Comparison of ENCODE assay signal across 19 cellular contexts in genomic region chr3:15336057-15336456, GRCh38. TPM values are rescaled to one million over a fixed set of nuclear protein-coding genes. Genes with fewer than 3 reads are reported as not detected.
DNase-seq lines count a peak whose midpoint lies in the region; ATAC-seq, FAIRE-seq and TF ChIP-seq lines count a peak whose summit lies in the region.
"Had no signal": no experiment of that assay in that cellular context is flagged by ENCODE, and none has a peak within 500 bp of the region (broad histone marks: within the 10 kb centered on the region; RNA-seq: fewer than 3 reads in every experiment).

No MANE protein-coding gene starts in this region.

- H3K4me1 ChIP-seq in HEK293 (ENCODE audit: control insufficient read depth, insufficient read depth, low read length) (peaks cover 2% of the 10 kb centered on the region), K562 (replicated peaks in 1 of 2; ENCODE audit: control insufficient read depth in 2 of 2, insufficient read depth in 2 of 2, low read length in 2 of 2) (peaks cover 24% of the 10 kb centered on the region in 2 experiments), osteoblast (ENCODE audit: insufficient read depth, low read length) (peaks cover 6% of the 10 kb centered on the region), H9 (ENCODE audit: insufficient read depth, low read length) (no peaks in the 10 kb centered on the region)
- peaks cover 5% of the 10 kb centered on the region for H3K4me1 ChIP-seq in effector memory CD4-positive, alpha-beta T cell (ENCODE audit: control insufficient read depth, insufficient read depth, low read length, poor library complexity, severe bottlenecking)
- H3K4me1 ChIP-seq in CD8-positive, alpha-beta T cell (ENCODE audit: insufficient read depth, low read length) = peaks cover 16% of the 10 kb centered on the region

- H3K9me1 ChIP-seq in K562 (ENCODE audit: control insufficient read depth, insufficient read depth, low read length) = no peaks in the 10 kb centered on the region

- H3K4me3 ChIP-seq in HEK293 (ENCODE audit: low read depth, low read length) (no peak overlapping the region), K562 (no peak overlapping the region), osteoblast (ENCODE audit: insufficient read depth, low read length) (no peak overlapping the region)
- H3K4me3 ChIP-seq in effector memory CD4-positive, alpha-beta T cell (ENCODE audit: insufficient read depth, low read depth, low read length, poor library complexity, severe bottlenecking) = no peak overlapping the region
- H3K4me3 ChIP-seq in CD8-positive, alpha-beta T cell (ENCODE audit: low read depth, low read length) = no peak overlapping the region
- H3K4me3 ChIP-seq: GM23338 had no signal

- BruUV-seq in K562 (replicated peaks; lab: Mats Ljungman, UMichigan) = no TSS peak

- H2BK15ac ChIP-seq in H9 (ENCODE audit: low read depth, low read length) = no peak overlapping the region

- intact Hi-C loops in K562 (cut with micrococcal nuclease) = no loop called here
- intact Hi-C loops in CD8-positive, alpha-beta T cell (cut with DNase I, micrococcal nuclease) = no loop called here

- no peak for TF ChIP-seq RAD21 in K562 (CRISPR knock-in tag; conservative IDR thresholded peaks at IDR 0.05 in 1 of 2, IDR thresholded peaks at IDR 0.05 in 1 of 2)

- H3K23me2 ChIP-seq in H9 (ENCODE audit: insufficient read length, low read depth, low read length, poor library complexity, severe bottlenecking) = peaks cover 8% of the 10 kb centered on the region

- H2BK20ac ChIP-seq in H9 (ENCODE audit: low read depth, low read length, poor library complexity, severe bottlenecking) = no peak overlapping the region

- WGBS in K562 (ENCODE audit: insufficient coverage, low coverage, missing lambda C conversion rate) = 58% methylated on average over 7 of the region's 7 CpGs
- no CpG with 5 or more reads among the region's 7 CpGs for WGBS in H9 (ENCODE audit: extremely low coverage, insufficient read length, low lambda C conversion rate)

- no peak overlapping the region for H3K4ac ChIP-seq in H9 (ENCODE audit: low read depth, low read length)

- POLR2A ChIA-PET in HEK293 (lab: Yijun Ruan, JAX) = no interaction called here
- POLR2A ChIA-PET in K562 (lab: Yijun Ruan, JAX) = interaction anchor here (0.8 to 1.3 kb wide), 2 partner anchors 10 to 49 kb away, joined by 3 to 5 read pairs; no protein-coding TSS in a partner anchor
- POLR2A ChIA-PET in CD8-positive, alpha-beta T cell (lab: Charles Lee) = no interaction called here

- H3K27me3 ChIP-seq in K562 (ENCODE audit: control insufficient read depth in 2 of 2, insufficient read depth in 2 of 2, low read length in 2 of 2) (no peaks in the 10 kb centered on the region), osteoblast (ENCODE audit: insufficient read depth, low read length) (no peaks in the 10 kb centered on the region), H9 (ENCODE audit: insufficient read depth, low read length) (no peaks in the 10 kb centered on the region; the same call in 1 of the 2 replicates)
- H3K27me3 ChIP-seq in effector memory CD4-positive, alpha-beta T cell (replicated peaks; ENCODE audit: control insufficient read depth, insufficient read depth, low read length, poor library complexity, severe bottlenecking) = no peaks in the 10 kb centered on the region
- no peaks in the 10 kb centered on the region for H3K27me3 ChIP-seq in CD8-positive, alpha-beta T cell (ENCODE audit: insufficient read depth, low read length)

- H3K9me3 ChIP-seq in HEK293 (ENCODE audit: control insufficient read depth, insufficient read depth, low read depth, low read length) (no peaks in the 10 kb centered on the region), K562 (replicated peaks; ENCODE audit: control insufficient read depth, insufficient read depth, low read depth, low read length) (no peaks in the 10 kb centered on the region), osteoblast (ENCODE audit: low read depth, low read length) (no peaks in the 10 kb centered on the region), H9 (ENCODE audit: control insufficient read depth, low read depth, low read length) (no peaks in the 10 kb centered on the region)
- H3K9me3 ChIP-seq in effector memory CD4-positive, alpha-beta T cell (ENCODE audit: control insufficient read depth, low read length) = no peaks in the 10 kb centered on the region
- no peaks in the 10 kb centered on the region for H3K9me3 ChIP-seq in CD8-positive, alpha-beta T cell (ENCODE audit: low read length)

- H4K91ac ChIP-seq in H9 (ENCODE audit: insufficient read length, low read depth, low read length) = no peak overlapping the region

- no peak overlapping the region for H3K4me3 Mint-ChIP-seq in CD8-positive, alpha-beta T cell
- H3K4me3 Mint-ChIP-seq in H9 = no peak overlapping the region
- H3K4me3 Mint-ChIP-seq: CD4-positive, alpha-beta T cell; GM23338 had no signal

- H3K14ac ChIP-seq in H9 (ENCODE audit: insufficient read depth, low read length) = no peak overlapping the region

- H2BK5ac ChIP-seq in H9 (ENCODE audit: insufficient read length, low read length) = no peak overlapping the region

- in situ Hi-C loops in K562 (cut with MboI) = loop anchor here (5.0 kb wide), 1 partner anchor 69 kb away; no protein-coding TSS in a partner anchor

- no peak overlapping the region for H2BK120ac ChIP-seq in H9 (ENCODE audit: low read depth, low read length, poor library complexity, severe bottlenecking)

- H3K79me1 ChIP-seq in H9 (ENCODE audit: insufficient read depth, low read depth, low read length, poor library complexity, severe bottlenecking) = no peaks in the 10 kb centered on the region

- no peak overlapping the region for H4K5ac ChIP-seq in H9 (ENCODE audit: insufficient read length, low read depth, low read length)

- no peaks in the 10 kb centered on the region for H3K36me3 ChIP-seq in HEK293 (ENCODE audit: control insufficient read depth in 2 of 2, insufficient read depth in 1 of 2, low read length in 2 of 2)
- H3K36me3 ChIP-seq in K562 (ENCODE audit: control insufficient read depth, insufficient read depth, low read length) = no peaks in the 10 kb centered on the region
- no peaks in the 10 kb centered on the region for H3K36me3 ChIP-seq in osteoblast (ENCODE audit: insufficient read depth, low read length)
- H3K36me3 ChIP-seq in effector memory CD4-positive, alpha-beta T cell (ENCODE audit: control insufficient read depth, insufficient read depth, low read length) = no peaks in the 10 kb centered on the region
- H3K36me3 ChIP-seq in CD8-positive, alpha-beta T cell (ENCODE audit: insufficient read depth, low read length) = no peaks in the 10 kb centered on the region

- ATAC-seq in K562 = no peak
- ATAC-seq in CD8-positive, alpha-beta T cell = no peak
- ATAC-seq: GM23338 had no signal

- H2BK12ac ChIP-seq in H9 (ENCODE audit: insufficient read length, low read depth, low read length) = no peak overlapping the region

- no peaks in the 10 kb centered on the region for H3K9me3 Mint-ChIP-seq in CD8-positive, alpha-beta T cell
- H3K9me3 Mint-ChIP-seq in H9 = no peaks in the 10 kb centered on the region
- H3K9me3 Mint-ChIP-seq: CD4-positive, alpha-beta T cell; GM23338 had no signal

- H3K23ac ChIP-seq in H9 (ENCODE audit: insufficient read length, low read depth, low read length) = no peak overlapping the region

- DNase-seq in K562 (ENCODE audit: extremely low read depth in 1 of 4, low spot score in 3 of 4) (no peak), osteoblast (ENCODE audit: insufficient read length, low spot score, missing footprints) (no peak), H9 (no peak)
- DNase-seq in effector memory CD4-positive, alpha-beta T cell = no peak
- DNase-seq in CD8-positive, alpha-beta T cell = no peak
- DNase-seq: ACHN; CD4-positive, alpha-beta T cell; DMS153; DMS79; GDM1; H7; IMR-90; KBM-7 had no signal

- H3K79me2 ChIP-seq in K562 (ENCODE audit: control insufficient read depth, insufficient read depth, low read length) (peaks cover 12% of the 10 kb centered on the region; the same call in 2 of the 3 replicates), osteoblast (ENCODE audit: insufficient read depth, low read length) (peaks cover 15% of the 10 kb centered on the region), H9 (ENCODE audit: insufficient read depth, low read length) (no peaks in the 10 kb centered on the region)

- H3K27ac Mint-ChIP-seq in CD8-positive, alpha-beta T cell = no peak overlapping the region
- H3K27ac Mint-ChIP-seq in H9 = no peak overlapping the region
- H3K27ac Mint-ChIP-seq: CD4-positive, alpha-beta T cell; GM23338 had no signal

- H3K56ac ChIP-seq in H9 (ENCODE audit: insufficient read length, low read depth, low read length) = no peak overlapping the region

- no peak for FAIRE-seq in K562 (lab: Jason Lieb, UNC)
- FAIRE-seq: GM12892, GM18507, HTR-8/SVneo had no signal

- TF ChIP-seq EP300 in K562 (IDR thresholded peaks at IDR 0.05; ENCODE audit: low read length) = no peak

- no peaks in the 10 kb centered on the region for H4K20me1 ChIP-seq in K562 (replicated peaks; ENCODE audit: control insufficient read depth, insufficient read depth, low read length)
- peaks cover 3% of the 10 kb centered on the region for H4K20me1 ChIP-seq in osteoblast (ENCODE audit: insufficient read depth, low read length)
- H4K20me1 ChIP-seq in H9 (ENCODE audit: control insufficient read depth, insufficient read depth, insufficient read length) = no peaks in the 10 kb centered on the region

- no peak overlapping the region for H2AK5ac ChIP-seq in H9 (ENCODE audit: insufficient read length, low read length)

- H3K27ac ChIP-seq in HEK293 (ENCODE audit: extremely low read depth, low read depth, low read length) (no peak overlapping the region), K562 (ENCODE audit: extremely low read depth, low read depth, low read length) (no peak overlapping the region), osteoblast (ENCODE audit: low read depth, low read length) (no peak overlapping the region), H9 (ENCODE audit: insufficient read length, low read depth, low read length) (no peak overlapping the region)
- no peak overlapping the region for H3K27ac ChIP-seq in effector memory CD4-positive, alpha-beta T cell (ENCODE audit: insufficient read depth, low read length, poor library complexity, severe bottlenecking)
- H3K27ac ChIP-seq in CD8-positive, alpha-beta T cell (ENCODE audit: low read depth, low read length) = no peak overlapping the region
- H3K27ac ChIP-seq: C4-2B had no signal

- CTCF ChIA-PET in HEK293 (lab: Yijun Ruan, JAX) (interaction anchor here (0.7 to 4.0 kb wide), 4 partner anchors 31 to 231 kb away, joined by 3 to 47 read pairs (median 3); no protein-coding TSS in a partner anchor), K562 (lab: Yijun Ruan, JAX; ENCODE audit: low intra/inter-chr PET ratio) (no interaction called here)
- CTCF ChIA-PET in CD8-positive, alpha-beta T cell (lab: Charles Lee) = interaction anchor here (0.8 to 5.6 kb wide), 2 partner anchors 42 to 68 kb away, joined by 3 to 127 read pairs; no protein-coding TSS in a partner anchor

- peaks cover 20% of the 10 kb centered on the region for H3K4me1 Mint-ChIP-seq in CD8-positive, alpha-beta T cell (ENCODE audit: low read depth)
- H3K4me1 Mint-ChIP-seq in H9 = peaks cover 14 to 15% of the 10 kb centered on the region in 2 experiments

- H3K36me3 Mint-ChIP-seq in CD8-positive, alpha-beta T cell = peaks cover 3% of the 10 kb centered on the region
- peaks cover 0 to 3% (median 0%) of the 10 kb centered on the region in 3 experiments; a peak in 2 of 7 replicates for H3K36me3 Mint-ChIP-seq in H9 (ENCODE audit: insufficient read depth in 1 of 3, low read depth in 3 of 3)

- no peak for TF ChIP-seq POLR2A in K562 (conservative IDR thresholded peaks at IDR 0.05)

- H3K4me2 ChIP-seq in K562 (ENCODE audit: insufficient read depth, low read length) (no peak overlapping the region), osteoblast (ENCODE audit: insufficient read depth, low read length) (no peak overlapping the region), H9 (ENCODE audit: insufficient read depth, insufficient read length, low read length) (no peak overlapping the region)
- H3K4me2 ChIP-seq: GM23338 had no signal

- no peak overlapping the region for H4K8ac ChIP-seq in H9 (replicated peaks; ENCODE audit: insufficient read length, low read depth, low read length)

- no peaks in the 10 kb centered on the region for H3K27me3 Mint-ChIP-seq in CD8-positive, alpha-beta T cell (ENCODE audit: low read depth)
- H3K27me3 Mint-ChIP-seq in H9 (ENCODE audit: low read depth) = peaks cover 23% of the 10 kb centered on the region
- H3K27me3 Mint-ChIP-seq: CD4-positive, alpha-beta T cell had no signal

- peak overlapping the region; percentile 27; the same call in 1 of the 2 replicates for H2AFZ ChIP-seq in K562 (ENCODE audit: low read depth, low read length)
- peak overlapping the region; percentile 20 for H2AFZ ChIP-seq in osteoblast (ENCODE audit: low read length)
- no peak overlapping the region for H2AFZ ChIP-seq in H9 (ENCODE audit: low read length)
- H2AFZ ChIP-seq: GM23338 had no signal

- no peak overlapping the region for H3K9ac ChIP-seq in K562 (ENCODE audit: insufficient read depth in 1 of 2, low read depth in 2 of 2, low read length in 2 of 2)
- H3K9ac ChIP-seq in H9 (ENCODE audit: extremely low read depth, insufficient read length, low read length) = no peak overlapping the region

- no peak overlapping the region for H3K18ac ChIP-seq in H9 (ENCODE audit: insufficient read length, low read depth, low read length)

- TF ChIP-seq CTCF in HEK293 (tag by site-specific recombination; IDR thresholded peaks at IDR 0.05) (no peak), K562 (IDR thresholded peaks at IDR 0.05 in 2 of 3, conservative IDR thresholded peaks at IDR 0.05 in 1 of 3; ENCODE audit: insufficient read depth in 2 of 3, low read depth in 1 of 3, low read length in 3 of 3) (no peak), osteoblast (IDR thresholded peaks at IDR 0.05; ENCODE audit: extremely low read depth, low read depth, low read length) (no peak), H9 (conservative IDR thresholded peaks at IDR 0.05) (no peak)
- TF ChIP-seq CTCF in CD8-positive, alpha-beta T cell (IDR thresholded peaks at IDR 0.05) = no peak

- no peak overlapping the region for H3T11ph ChIP-seq in H9 (ENCODE audit: low read length)

RNA-seq across cellular contexts. Expression of gene SH3BP5, which starts 3.7 kb away (rescaled TPM):
- total RNA-seq in K562 (2011; cell fraction: chromatin; rRNA removed; ENCODE audit: low replicate concordance) = 17.8 and 19.2 TPM in 2 replicates
- 10.1 and 13.8 TPM in 2 replicates for total RNA-seq in K562 (2011; cell fraction: nucleolus; rRNA removed)
- total RNA-seq in K562 (2011; cell fraction: nucleoplasm; rRNA removed) = 11.7 and 17.1 TPM in 2 replicates
- total RNA-seq in K562 (2014; rRNA removed) (14.9 and 17.1 TPM in 2 replicates), K562 (2014; rRNA removed; fragmentation: Illumina TruSeq; extraction: Trizol) (13.5 and 15.2 TPM in 2 replicates), K562 (2015; rRNA removed; fragmentation: Illumina TruSeq; extraction: Trizol) (12.2 and 13.5 TPM in 2 replicates), K562 (2021) (13.9 and 18.6 TPM in 2 replicates), osteoblast (65.4 and 67.3 TPM in 2 replicates), H9 (2021) (5.5 and 6.8 TPM in 2 replicates)
- polyA plus RNA-seq in K562 (2011; rRNA removed) (26.2 and 29.0 TPM in 2 replicates), K562 (2014; fragmentation: Illumina TruSeq; extraction: Trizol) (22.0 and 28.0 TPM in 2 replicates), K562 (2014; fragmentation: Nextera tagmentation; extraction: Ambion mirVana) (1 to 10 TPM; 2.9 to 3.5 TPM), K562 (2014; rRNA removed) (23.4 and 24.7 TPM in 2 replicates)
- 19.8 and 19.9 TPM in 2 replicates for polyA plus RNA-seq in K562 (2011; cell fraction: cytosol; rRNA removed)
- polyA plus RNA-seq in K562 (2011; cell fraction: nucleus; rRNA removed) = 18.5 and 19.8 TPM in 2 replicates
- 20.4 and 27.0 TPM in 2 replicates for polyA plus RNA-seq in K562 (2012)
- 15.7 and 16.1 TPM in 2 replicates for polyA minus RNA-seq in K562 (2011; rRNA and poly(A)+ RNA removed)
- polyA minus RNA-seq in K562 (2011; cell fraction: cytosol; rRNA and poly(A)+ RNA removed) = 12.2 and 14.1 TPM in 2 replicates
- 8.8 and 12.4 TPM in 2 replicates for polyA minus RNA-seq in K562 (2011; cell fraction: nucleus; rRNA and poly(A)+ RNA removed)
- 1 to 10 TPM; 4.4 to 5.9 TPM for total RNA-seq in CD8-positive, alpha-beta T cell
